In the genomic region with DNA sequence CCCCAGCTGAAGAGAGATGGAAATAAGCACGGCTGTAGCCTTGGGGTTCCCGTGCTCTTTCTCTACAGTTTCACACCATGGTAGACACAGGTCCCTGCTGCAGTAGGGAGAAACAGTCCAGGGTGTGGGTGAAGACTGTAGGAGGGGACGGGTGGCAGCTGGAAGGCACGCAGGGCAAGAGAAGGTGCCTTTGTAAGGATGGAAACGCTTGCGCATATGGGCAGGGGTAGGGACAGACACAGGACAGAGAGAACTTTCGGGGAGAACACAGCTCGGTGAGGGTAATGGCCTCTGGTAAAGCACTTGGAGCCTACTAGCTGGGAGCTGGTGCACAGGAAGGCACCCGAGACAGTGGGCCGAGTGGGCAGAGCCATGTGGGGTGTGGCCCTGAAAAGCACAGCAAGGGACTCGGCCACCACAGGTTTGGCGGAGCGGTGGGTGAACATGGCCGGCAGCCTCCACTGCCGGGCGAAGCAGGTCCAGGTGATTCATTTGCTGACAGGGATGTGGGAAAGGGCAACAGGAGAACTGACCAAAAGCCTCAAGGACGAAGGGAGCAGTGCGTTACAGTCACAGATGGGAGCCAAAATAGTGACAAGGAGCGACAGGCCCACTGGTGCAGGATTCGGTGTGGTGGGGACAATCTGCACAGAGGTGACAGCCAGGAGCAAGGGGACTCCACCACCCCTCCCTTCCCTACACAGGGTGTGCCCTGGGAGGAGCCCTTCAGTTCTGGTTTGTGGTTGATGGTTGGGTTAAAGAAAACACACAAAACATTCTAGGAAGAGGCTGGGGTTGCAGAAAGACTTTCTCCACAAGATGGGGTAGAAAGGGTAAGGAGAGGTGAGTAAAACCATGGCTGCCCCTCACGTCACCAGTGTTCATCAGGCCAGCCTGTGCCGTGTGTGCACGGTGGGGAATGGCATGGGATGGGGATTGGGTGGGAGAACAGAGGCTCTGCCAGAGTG, we compare ENCODE assay signal across 16 cellular contexts.
DNase-seq lines count a peak whose midpoint lies in the region; ATAC-seq, FAIRE-seq and TF ChIP-seq lines count a peak whose summit lies in the region.
"Had no signal": no experiment of that assay in that cellular context is flagged by ENCODE, and none has a peak within 500 bp of the region (broad histone marks: within the 10 kb centered on the region; RNA-seq: fewer than 3 reads in every experiment).

No MANE protein-coding gene starts in this region.

- peaks cover 7% of the 10 kb centered on the region for H3K79me2 ChIP-seq in astrocyte (ENCODE audit: insufficient read depth, low read length)

- no peak for FAIRE-seq in astrocyte (lab: Jason Lieb, UNC)
- no peak for FAIRE-seq in D721Med (lab: Jason Lieb, UNC)
- FAIRE-seq: GM12891, GM19239, small intestine had no signal

- CTCF ChIA-PET in activated naive CD4-positive, alpha-beta T cell treated with anti-CD3 and anti-CD28 coated beads for 36 hours (lab: Charles Lee), result no interaction called here

- peak overlapping the region; percentile 69 for H3K4me2 ChIP-seq in astrocyte (ENCODE audit: low read length)
- H3K4me2 ChIP-seq: PC-9 had no signal

- peaks cover 20% of the 10 kb centered on the region for H3K36me3 Mint-ChIP-seq in activated naive CD4-positive, alpha-beta T cell treated with anti-CD3 and anti-CD28 coated beads for 36 hours (ENCODE audit: low read depth)
- H3K36me3 Mint-ChIP-seq in astrocyte (ENCODE audit: low read depth, unreplicated experiment), result peaks cover 12% of the 10 kb centered on the region
- peaks cover 0 to 7% (median 3%) of the 10 kb centered on the region in 3 donors for H3K36me3 Mint-ChIP-seq in naive thymus-derived CD8-positive, alpha-beta T cell

- DNase-seq in activated naive CD4-positive, alpha-beta T cell treated with anti-CD3 and anti-CD28 coated beads for 36 hours, result peak; percentile 27
- DNase-seq in activated naive CD4-positive, alpha-beta T cell (lab: John Stamatoyannopoulos, UW), result no peak
- DNase-seq in astrocyte (ENCODE audit: low read depth) (no peak), H4 (ENCODE audit: low spot score) (no peak), D721Med (ENCODE audit: insufficient read length, low spot score) (no peak)
- DNase-seq in naive thymus-derived CD8-positive, alpha-beta T cell, result peak in 4 of 10 donors; percentile 12 to 60 (median 48)
- DNase-seq: heart left ventricle, PC-9, small intestine, upper lobe of left lung had no signal

- peak overlapping the region; percentile 61 for H3K27ac ChIP-seq in astrocyte (ENCODE audit: low read depth, low read length)
- H3K27ac ChIP-seq: epithelial cell of prostate, heart left ventricle, PC-9, upper lobe of left lung had no signal

- peak overlapping the region; percentile 68 for H3K27ac Mint-ChIP-seq in activated naive CD4-positive, alpha-beta T cell treated with anti-CD3 and anti-CD28 coated beads for 36 hours
- no peak overlapping the region for H3K27ac Mint-ChIP-seq in astrocyte (ENCODE audit: unreplicated experiment)
- H3K27ac Mint-ChIP-seq in naive thymus-derived CD8-positive, alpha-beta T cell, result peak overlapping the region; percentile 86 to 96 (median 91)
- H3K27ac Mint-ChIP-seq: nephron had no signal

- peaks cover 48% of the 10 kb centered on the region for H4K20me1 ChIP-seq in astrocyte (ENCODE audit: insufficient read depth, low read length)

- H3K4me1 Mint-ChIP-seq in activated naive CD4-positive, alpha-beta T cell treated with anti-CD3 and anti-CD28 coated beads for 36 hours (ENCODE audit: low read depth), result peaks cover 75% of the 10 kb centered on the region
- H3K4me1 Mint-ChIP-seq in astrocyte (ENCODE audit: low read depth, unreplicated experiment), result peaks cover 39% of the 10 kb centered on the region
- peaks cover 48 to 76% (median 71%) of the 10 kb centered on the region in 4 donors for H3K4me1 Mint-ChIP-seq in naive thymus-derived CD8-positive, alpha-beta T cell

- peak; percentile 41 to 67 for ATAC-seq in naive thymus-derived CD8-positive, alpha-beta T cell
- ATAC-seq in GM21528 (IDR thresholded peaks at IDR 0.05; ENCODE audit: low FRiP score, unreplicated experiment) (no peak), HG03442 (IDR thresholded peaks at IDR 0.05; ENCODE audit: unreplicated experiment) (no peak)
- ATAC-seq: heart left ventricle had no signal

- H3K9me3 ChIP-seq in astrocyte (ENCODE audit: insufficient read depth, low read depth, low read length), result no peaks in the 10 kb centered on the region
- H3K9me3 ChIP-seq: heart left ventricle, upper lobe of left lung had no signal

- H3K4me3 Mint-ChIP-seq in activated naive CD4-positive, alpha-beta T cell treated with anti-CD3 and anti-CD28 coated beads for 36 hours, result no peak overlapping the region
- H3K4me3 Mint-ChIP-seq in astrocyte (ENCODE audit: unreplicated experiment), result peak overlapping the region; percentile 16
- peak overlapping the region; percentile 43 to 86 (median 72) for H3K4me3 Mint-ChIP-seq in naive thymus-derived CD8-positive, alpha-beta T cell
- H3K4me3 Mint-ChIP-seq: nephron had no signal

- H3K4me3 ChIP-seq in astrocyte (ENCODE audit: insufficient read depth, low read depth, low read length), result no peak overlapping the region
- H3K4me3 ChIP-seq: heart left ventricle, PC-9, upper lobe of left lung had no signal

- no peaks in the 10 kb centered on the region for H3K27me3 ChIP-seq in astrocyte (ENCODE audit: insufficient read depth, low read length)
- H3K27me3 ChIP-seq: heart left ventricle, upper lobe of left lung had no signal

- POLR2A ChIA-PET in naive thymus-derived CD8-positive, alpha-beta T cell (lab: Charles Lee), result interaction anchor here (1.2 kb wide), 1 partner anchor 97 kb away, joined by 7 read pairs; the partner anchor contains the start of gene VOPP1

- intact Hi-C loops in activated naive CD4-positive, alpha-beta T cell treated with anti-CD3 and anti-CD28 coated beads for 36 hours (cut with micrococcal nuclease), result no loop called here

- peak overlapping the region; percentile 9 for H2AFZ ChIP-seq in astrocyte (ENCODE audit: low read depth, low read length)
- H2AFZ ChIP-seq: PC-9 had no signal

- no peaks in the 10 kb centered on the region for H3K36me3 ChIP-seq in astrocyte (ENCODE audit: insufficient read depth, low read length)

- H3K9ac ChIP-seq in astrocyte (ENCODE audit: low read length), result peak overlapping the region; percentile 25

- peaks cover 37% of the 10 kb centered on the region for H3K4me1 ChIP-seq in astrocyte (ENCODE audit: insufficient read depth, low read length)
- H3K4me1 ChIP-seq: upper lobe of left lung had no signal

- TF ChIP-seq CTCF in astrocyte (IDR thresholded peaks at IDR 0.05; ENCODE audit: insufficient read depth, low read depth, low read length) (no peak), D721Med (IDR thresholded peaks at IDR 0.05; ENCODE audit: insufficient read depth, missing control alignments) (no peak)

- H3K27me3 Mint-ChIP-seq in activated naive CD4-positive, alpha-beta T cell treated with anti-CD3 and anti-CD28 coated beads for 36 hours (ENCODE audit: low read depth), result no peaks in the 10 kb centered on the region
- no peaks in the 10 kb centered on the region for H3K27me3 Mint-ChIP-seq in astrocyte (ENCODE audit: low read depth, unreplicated experiment)
- no peaks in the 10 kb centered on the region for H3K27me3 Mint-ChIP-seq in naive thymus-derived CD8-positive, alpha-beta T cell

- no peaks in the 10 kb centered on the region for H3K9me3 Mint-ChIP-seq in activated naive CD4-positive, alpha-beta T cell treated with anti-CD3 and anti-CD28 coated beads for 36 hours
- no peaks in the 10 kb centered on the region for H3K9me3 Mint-ChIP-seq in astrocyte (ENCODE audit: unreplicated experiment)
- no peaks in the 10 kb centered on the region for H3K9me3 Mint-ChIP-seq in naive thymus-derived CD8-positive, alpha-beta T cell
- H3K9me3 Mint-ChIP-seq: nephron had no signal

Comparison
In these comparisons a context has a peak if more than half of its experiments do, and no peak if none do; other contexts are left out.
1. ATAC-seq: peak in naive thymus-derived CD8-positive, alpha-beta T cell (2 of 2); none in GM21528 (single experiment) and HG03442 (single experiment).